Comparison of ENCODE assay signal across 8 cellular contexts in genomic region chr12:110742718-110743570, GRCh38. TPM values are rescaled to one million over a fixed set of nuclear protein-coding genes. Genes with fewer than 3 reads are reported as not detected.
A peak's percentile ranks its signal among the peaks of the same experiment; 100 is the strongest.
DNase-seq lines count a peak whose midpoint lies in the region; ATAC-seq, FAIRE-seq and TF ChIP-seq lines count a peak whose summit lies in the region.

TSS of gene PPP1CC (minus strand) at chr12:110742891. CDS start at chr12:110742707, 184 bp downstream.

- peak within 1 kb of the TSS; percentile 94 for H3K9ac ChIP-seq in smooth muscle cell (ENCODE audit: low read depth)

- TF ChIP-seq CTCF in A673 (conservative IDR thresholded peaks at IDR 0.05; ENCODE audit: low read depth, low read length) (no peak), WTC11 (IDR thresholded peaks at IDR 0.05) (no peak), bronchial epithelial cell (IDR thresholded peaks at IDR 0.05; ENCODE audit: insufficient read depth, low read length, severe bottlenecking) (no peak), smooth muscle cell (IDR thresholded peaks at IDR 0.05; ENCODE audit: borderline replicate concordance, insufficient read depth, poor library complexity, severe bottlenecking) (no peak)

- DNase-seq in A673 (ENCODE audit: low spot score) (peak; percentile 98), NCI-H226 (peak; percentile 88), WTC11 (ENCODE audit: low spot score) (peak; percentile 94), bronchial epithelial cell (ENCODE audit: low read depth) (peak; percentile 70), iPS-NIHi7 (ENCODE audit: extremely low spot score) (peak; percentile 98), smooth muscle cell (lab: John Stamatoyannopoulos, UW; ENCODE audit: unreplicated experiment) (peak; percentile 81)

- peak within 1 kb of the TSS; percentile 95 for H2AFZ ChIP-seq in smooth muscle cell (ENCODE audit: low read depth)

- WGBS in smooth muscle cell (ENCODE audit: low lambda C conversion rate): under 1% methylated on average over 47 of the region's 63 CpGs

- H3K36me3 Mint-ChIP-seq in WTC11: peaks cover 14% of the 10 kb centered on the region

- H3K27ac Mint-ChIP-seq in WTC11: peak within 1 kb of the TSS; percentile 96

- H4K20me1 ChIP-seq in smooth muscle cell (ENCODE audit: low read depth): peaks cover 42% of the 10 kb centered on the region

- H3K4me1 ChIP-seq in A673 (ENCODE audit: insufficient read depth, low read length, poor library complexity, severe bottlenecking) (peaks cover 33% of the 10 kb centered on the region), smooth muscle cell (ENCODE audit: low read depth) (peaks cover 23% of the 10 kb centered on the region)

- H3K4me3 Mint-ChIP-seq in WTC11: peak within 1 kb of the TSS; percentile 99

- H3K79me2 ChIP-seq in smooth muscle cell (ENCODE audit: low read depth): peaks cover 47% of the 10 kb centered on the region

- H3K9me3 ChIP-seq in A673 (ENCODE audit: low read depth, low read length, poor library complexity, severe bottlenecking) (no peaks in the 10 kb centered on the region), smooth muscle cell (replicated peaks; ENCODE audit: low read depth) (no peaks in the 10 kb centered on the region)

- H3K27me3 ChIP-seq in A673 (replicated peaks; ENCODE audit: insufficient read depth, low read depth, low read length, poor library complexity): no peaks in the 10 kb centered on the region
- no peaks in the 10 kb centered on the region for H3K27me3 ChIP-seq in bronchial epithelial cell (ENCODE audit: control insufficient read depth, insufficient read depth, low read length)
- H3K27me3 ChIP-seq in smooth muscle cell (ENCODE audit: low read depth): no peaks in the 10 kb centered on the region

- peak; percentile 75 for ATAC-seq in GM18873 (IDR thresholded peaks at IDR 0.05; ENCODE audit: low FRiP score, unreplicated experiment)
- ATAC-seq in HG03159 (IDR thresholded peaks at IDR 0.05; ENCODE audit: unreplicated experiment): peak; percentile 70
- peak; percentile 89 for ATAC-seq in WTC11

- peaks cover 5% of the 10 kb centered on the region for H3K36me3 ChIP-seq in A673 (ENCODE audit: insufficient read depth, low read length, poor library complexity, severe bottlenecking)
- H3K36me3 ChIP-seq in bronchial epithelial cell (ENCODE audit: control insufficient read depth, insufficient read depth, low read length): no peaks in the 10 kb centered on the region
- no peaks in the 10 kb centered on the region for H3K36me3 ChIP-seq in smooth muscle cell (ENCODE audit: low read depth)

- CTCF ChIA-PET in A673 (lab: Charles Lee): no interaction called here
- CTCF ChIA-PET in WTC11 (lab: Charles Lee): interaction anchor here (0.6 to 1.3 kb wide), 3 partner anchors 13 to 145 kb away, joined by 3 to 5 read pairs (median 3); no protein-coding TSS in a partner anchor

- no peaks in the 10 kb centered on the region for H3K9me3 Mint-ChIP-seq in WTC11

- no peak for FAIRE-seq in bronchial epithelial cell (lab: Jason Lieb, UNC)

- peak within 1 kb of the TSS; percentile 92 for H3K4me2 ChIP-seq in smooth muscle cell

- H3K4me1 Mint-ChIP-seq in WTC11: peaks cover 38% of the 10 kb centered on the region

- H3F3A ChIP-seq in smooth muscle cell (ENCODE audit: low read depth): no peaks in the 10 kb centered on the region

- no peaks in the 10 kb centered on the region; the same call in 1 of the 2 replicates for H3K27me3 Mint-ChIP-seq in WTC11 (ENCODE audit: low read depth)

- peak within 1 kb of the TSS; percentile 93 for H3K27ac ChIP-seq in A673 (ENCODE audit: low read depth, low read length, poor library complexity, severe bottlenecking)
- H3K27ac ChIP-seq in smooth muscle cell (ENCODE audit: low read depth): peak within 1 kb of the TSS; percentile 75

- intact Hi-C loops in A673 (cut with micrococcal nuclease; ENCODE audit: unreplicated experiment): loop anchor here (2.0 kb wide), 2 partner anchors 40 to 84 kb away; no protein-coding TSS in a partner anchor

- POLR2A ChIA-PET in A673 (lab: Charles Lee; ENCODE audit: low non-redundant PET) (no interaction called here), WTC11 (lab: Charles Lee) (interaction anchor here (0.6 to 1.7 kb wide), 3 partner anchors 10 to 189 kb away, joined by 3 to 4 read pairs (median 3); no protein-coding TSS in a partner anchor)

- H3K4me3 ChIP-seq in A673 (ENCODE audit: low read depth, low read length, poor library complexity, severe bottlenecking) (peak within 1 kb of the TSS; percentile 84), bronchial epithelial cell (ENCODE audit: low read depth, low read length) (peak within 1 kb of the TSS; percentile 59), smooth muscle cell (peak within 1 kb of the TSS; percentile 91)

- TSS peak; percentile 97 for BruUV-seq in A673 (replicated peaks; lab: Mats Ljungman, UMichigan)

TF ChIP-seq in WTC11, 78 proteins besides CTCF, POLR2A, EP300 and RAD21 (continues in another document):
- TF ChIP-seq FOXP1 (CRISPR knock-in tag; IDR thresholded peaks at IDR 0.05; ENCODE audit: borderline replicate concordance) (peak; percentile 57; the same call in 1 of the 2 replicates), HMGXB4 (CRISPR knock-in tag; IDR thresholded peaks at IDR 0.05) (peak; percentile 51; the same call in 1 of the 2 replicates), SP1 (CRISPR knock-in tag; conservative IDR thresholded peaks at IDR 0.05) (peak; percentile 98), TP53 (CRISPR knock-in tag; IDR thresholded peaks at IDR 0.05) (peak; percentile 22; the same call in 1 of the 2 replicates), KAT7 (CRISPR knock-in tag; IDR thresholded peaks at IDR 0.05; ENCODE audit: borderline replicate concordance) (0 out of 2 replicates have a peak, but pooled peaks have one; percentile 54), SMAD3 (CRISPR knock-in tag; IDR thresholded peaks at IDR 0.05; ENCODE audit: borderline replicate concordance) (no peak), MAX (CRISPR knock-in tag; IDR thresholded peaks at IDR 0.05) (peak; percentile 80; the same call in 1 of the 2 replicates), ZNF121 (CRISPR knock-in tag; IDR thresholded peaks at IDR 0.05) (no peak), ZBTB43 (CRISPR knock-in tag; IDR thresholded peaks at IDR 0.05) (peak; percentile 89), FOXK1 (CRISPR knock-in tag; IDR thresholded peaks at IDR 0.05) (peak; percentile 87; the same call in 1 of the 2 replicates), AFF4 (CRISPR knock-in tag; IDR thresholded peaks at IDR 0.05; ENCODE audit: borderline replicate concordance) (peak; percentile 41; the same call in 1 of the 2 replicates), IRF2 (CRISPR knock-in tag; IDR thresholded peaks at IDR 0.05; ENCODE audit: borderline replicate concordance, low read depth) (no peak)

RNA-seq across cellular contexts. Expression of gene PPP1CC, which starts in this region (rescaled TPM):
- total RNA-seq in A673 (2021) (268 and 274 TPM in 2 replicates), WTC11 (2021) (313 to 321 TPM (median 316 TPM) in 3 replicates), bronchial epithelial cell (42.8 and 86.6 TPM in 2 replicates), smooth muscle cell (105 and 120 TPM in 2 replicates)
- polyA plus RNA-seq in smooth muscle cell: 34.9 and 35.2 TPM in 2 replicates

Comparison
In these comparisons a context has a peak if more than half of its experiments do, and no peak if none do; other contexts are left out.
1. Peak in every context shown above with its lines: DNase-seq, ATAC-seq, H3K4me3 ChIP-seq and H3K27ac ChIP-seq.